1 cellular context compared by ENCODE assay signal in the genomic region with DNA sequence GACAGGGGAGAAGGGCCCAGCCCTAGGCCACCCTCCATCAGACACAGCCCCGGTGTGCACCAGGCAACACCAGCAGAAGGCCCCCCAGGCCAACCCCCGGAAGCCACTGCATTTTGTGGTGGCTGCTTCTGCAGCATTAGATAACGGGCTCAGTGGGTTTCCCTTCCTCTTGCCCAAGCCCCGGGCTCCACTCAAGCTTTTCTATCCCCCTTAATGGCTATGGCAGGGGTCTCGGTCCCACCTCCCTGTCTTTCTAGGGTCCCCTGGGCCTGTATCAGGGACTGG.
TF ChIP-seq lines count a peak whose summit lies in the region.

No MANE protein-coding gene starts in this region.

TF ChIP-seq in K562, 482 proteins besides CTCF, POLR2A, EP300 and RAD21:
- no peak for TF ChIP-seq KLF10 (CRISPR knock-in tag; IDR thresholded peaks at IDR 0.05)
- no peak for TF ChIP-seq FOSL1 (tag; conservative IDR thresholded peaks at IDR 0.05)
- TF ChIP-seq SMC3 (conservative IDR thresholded peaks at IDR 0.05; ENCODE audit: insufficient read depth, low read depth, low read length) = no peak
- no peak for TF ChIP-seq MEF2A (IDR thresholded peaks at IDR 0.05; ENCODE audit: control insufficient read depth, low read depth, low read length)
- TF ChIP-seq NR2C2 (CRISPR knock-in tag; IDR thresholded peaks at IDR 0.05) = no peak
- TF ChIP-seq NR2C2 (tag; IDR thresholded peaks at IDR 0.05) = no peak
- TF ChIP-seq LARP7 (IDR thresholded peaks at IDR 0.05) = no peak
- TF ChIP-seq NELFE (IDR thresholded peaks at IDR 0.05; ENCODE audit: insufficient read depth, insufficient read length) = no peak
- TF ChIP-seq ZNF449 (CRISPR knock-in tag; IDR thresholded peaks at IDR 0.05) = no peak
- no peak for TF ChIP-seq ZNF146 (CRISPR knock-in tag; IDR thresholded peaks at IDR 0.05; ENCODE audit: unreplicated experiment)
- TF ChIP-seq BRD9 (IDR thresholded peaks at IDR 0.05; ENCODE audit: low read depth, partially characterized antibody) = no peak
- no peak for TF ChIP-seq SP2 (IDR thresholded peaks at IDR 0.05; ENCODE audit: extremely low read depth, low read depth, low read length, poor library complexity, severe bottlenecking)
- TF ChIP-seq CHD2 (IDR thresholded peaks at IDR 0.05; ENCODE audit: low read depth, low read length) = no peak
- TF ChIP-seq ZKSCAN1 (IDR thresholded peaks at IDR 0.05; ENCODE audit: low read depth, low read length) = no peak
- TF ChIP-seq, protein P1, sequence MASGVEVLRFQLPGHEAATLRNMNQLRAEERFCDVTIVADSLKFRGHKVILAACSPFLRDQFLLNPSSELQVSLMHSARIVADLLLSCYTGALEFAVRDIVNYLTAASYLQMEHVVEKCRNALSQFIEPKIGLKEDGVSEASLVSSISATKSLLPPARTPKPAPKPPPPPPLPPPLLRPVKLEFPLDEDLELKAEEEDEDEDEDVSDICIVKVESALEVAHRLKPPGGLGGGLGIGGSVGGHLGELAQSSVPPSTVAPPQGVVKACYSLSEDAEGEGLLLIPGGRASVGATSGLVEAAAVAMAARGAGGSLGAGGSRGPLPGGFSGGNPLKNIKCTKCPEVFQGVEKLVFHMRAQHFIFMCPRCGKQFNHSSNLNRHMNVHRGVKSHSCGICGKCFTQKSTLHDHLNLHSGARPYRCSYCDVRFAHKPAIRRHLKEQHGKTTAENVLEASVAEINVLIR (CRISPR knock-in tag; IDR thresholded peaks at IDR 0.05) = no peak
- TF ChIP-seq NFRKB (IDR thresholded peaks at IDR 0.05; ENCODE audit: low read depth) = no peak
- TF ChIP-seq CHD4 (IDR thresholded peaks at IDR 0.05; ENCODE audit: insufficient read depth, insufficient replicate concordance, low read depth, low read length, poor library complexity, severe bottlenecking) = no peak
TF ChIP-seq in K562: peak in this region for 0.
